ENCODE assay signal across 9 cellular contexts in genomic region chr4:78059524-78059889, GRCh38. TPM values are rescaled to one million over a fixed set of nuclear protein-coding genes. Genes with fewer than 3 reads are reported as not detected.
DNase-seq lines count a peak whose midpoint lies in the region; ATAC-seq and TF ChIP-seq lines count a peak whose summit lies in the region.
"Had no signal": no experiment of that assay in that cellular context is flagged by ENCODE, and none has a peak within 500 bp of the region (broad histone marks: within the 10 kb centered on the region; RNA-seq: fewer than 3 reads in every experiment).

No MANE protein-coding gene starts in this region.

- H3K27ac ChIP-seq in CD8-positive, alpha-beta memory T cell (ENCODE audit: low read depth, low read length): no peak overlapping the region
- H3K27ac ChIP-seq in ovary: no peak overlapping the region

- intact Hi-C loops in Right ventricle myocardium superior (cut with DNase I) (no loop called here), ovary (cut with DNase I) (no loop called here)

- CTCF ChIA-PET in CD8-positive, alpha-beta memory T cell (lab: Charles Lee): interaction anchor here (1.1 to 1.8 kb wide), 5 partner anchors 10 to 70 kb away, joined by 4 to 6 read pairs (median 4); no protein-coding TSS in a partner anchor

- H3K27ac Mint-ChIP-seq in CD8-positive, alpha-beta memory T cell: peak overlapping the region in 1 of 8 donors; percentile 49
- no peak overlapping the region for H3K27ac Mint-ChIP-seq in activated naive CD8-positive, alpha-beta T cell treated with anti-CD3 and anti-CD28 coated beads, Interleukin-2, amount 10 ng/mL, durations not matched to agents 7 days and 5 days

- ATAC-seq in activated naive CD8-positive, alpha-beta T cell treated with anti-CD3 and anti-CD28 coated beads, Interleukin-2, amount 10 ng/mL, durations not matched to agents 7 days and 5 days (ENCODE audit: low read depth): peak; percentile 24
- peak; percentile 45 for ATAC-seq in Right ventricle myocardium superior (ENCODE audit: poor library complexity)
- ATAC-seq in HG02571 (IDR thresholded peaks at IDR 0.05; ENCODE audit: unreplicated experiment): no peak
- no peak for ATAC-seq in GM21381 (IDR thresholded peaks at IDR 0.05; ENCODE audit: unreplicated experiment)

- H3K36me3 ChIP-seq in CD8-positive, alpha-beta memory T cell (ENCODE audit: insufficient read depth, low read length): no peaks in the 10 kb centered on the region
- no peaks in the 10 kb centered on the region for H3K36me3 ChIP-seq in ovary

- peaks cover 34% of the 10 kb centered on the region for H3K27me3 ChIP-seq in CD8-positive, alpha-beta memory T cell (ENCODE audit: insufficient read depth, low read length, poor library complexity, severe bottlenecking)
- no peaks in the 10 kb centered on the region for H3K27me3 ChIP-seq in ovary

- no peaks in the 10 kb centered on the region for H3K36me3 Mint-ChIP-seq in CD8-positive, alpha-beta memory T cell
- H3K36me3 Mint-ChIP-seq in activated naive CD8-positive, alpha-beta T cell treated with anti-CD3 and anti-CD28 coated beads, Interleukin-2, amount 10 ng/mL, durations not matched to agents 7 days and 5 days: no peaks in the 10 kb centered on the region

- TF ChIP-seq POLR2A in ovary (IDR thresholded peaks at IDR 0.05): no peak

- 5 to 18% (median 6%) methylated on average over 7 of the region's 7 CpGs for WGBS in ovary, 3 donors

- TF ChIP-seq CTCF in HFF-Myc (IDR thresholded peaks at IDR 0.05; ENCODE audit: low read depth, low read length, missing control alignments): peak; percentile 79
- TF ChIP-seq CTCF in ovary (IDR thresholded peaks at IDR 0.05): no peak

- no peak overlapping the region for H3K4me3 ChIP-seq in CD8-positive, alpha-beta memory T cell (ENCODE audit: low read length)
- H3K4me3 ChIP-seq in HFF-Myc (replicated peaks; ENCODE audit: low read depth, low read length) (peak overlapping the region; percentile 80), ovary (peak overlapping the region; percentile 42)

- H3K9me3 ChIP-seq in CD8-positive, alpha-beta memory T cell (ENCODE audit: low read length): no peaks in the 10 kb centered on the region
- H3K9me3 ChIP-seq in ovary: no peaks in the 10 kb centered on the region

- peaks cover 20% of the 10 kb centered on the region for H3K4me1 ChIP-seq in CD8-positive, alpha-beta memory T cell (ENCODE audit: insufficient read depth, low read length)
- peaks cover 9% of the 10 kb centered on the region for H3K4me1 ChIP-seq in ovary (ENCODE audit: insufficient read depth)

- H3K4me3 Mint-ChIP-seq in CD8-positive, alpha-beta memory T cell: peak overlapping the region; percentile 54 to 87 (median 74)
- peak overlapping the region; percentile 69 for H3K4me3 Mint-ChIP-seq in activated naive CD8-positive, alpha-beta T cell treated with anti-CD3 and anti-CD28 coated beads, Interleukin-2, amount 10 ng/mL, durations not matched to agents 7 days and 5 days

- TF ChIP-seq EP300 in ovary (IDR thresholded peaks at IDR 0.05): no peak

- POLR2A ChIA-PET in CD8-positive, alpha-beta memory T cell (lab: Charles Lee): no interaction called here
- POLR2A ChIA-PET in activated naive CD8-positive, alpha-beta T cell treated with anti-CD3 and anti-CD28 coated beads, Interleukin-2, amount 10 ng/mL, durations not matched to agents 7 days and 5 days (lab: Charles Lee): interaction anchor here (0.6 to 1.0 kb wide), 3 partner anchors 197 to 594 kb away, joined by 3 read pairs; partner anchors contain the start of gene MRPL1

- H3K9me3 Mint-ChIP-seq in CD8-positive, alpha-beta memory T cell: no peaks in the 10 kb centered on the region
- no peaks in the 10 kb centered on the region for H3K9me3 Mint-ChIP-seq in activated naive CD8-positive, alpha-beta T cell treated with anti-CD3 and anti-CD28 coated beads, Interleukin-2, amount 10 ng/mL, durations not matched to agents 7 days and 5 days

- peaks cover 27 to 35% (median 34%) of the 10 kb centered on the region in 3 donors for H3K4me1 Mint-ChIP-seq in CD8-positive, alpha-beta memory T cell
- peaks cover 22% of the 10 kb centered on the region for H3K4me1 Mint-ChIP-seq in activated naive CD8-positive, alpha-beta T cell treated with anti-CD3 and anti-CD28 coated beads, Interleukin-2, amount 10 ng/mL, durations not matched to agents 7 days and 5 days

- DNase-seq in CD8-positive, alpha-beta memory T cell: no peak
- peak; percentile 90 for DNase-seq in HFF-Myc (ENCODE audit: extremely low read depth, low read depth)
- DNase-seq in NCI-H510A (lab: John Stamatoyannopoulos, UW): peak; percentile 75
- peak; percentile 42 for DNase-seq in activated naive CD8-positive, alpha-beta T cell treated with anti-CD3 and anti-CD28 coated beads, Interleukin-2, amount 10 ng/mL, durations not matched to agents 7 days and 5 days
- DNase-seq in Right ventricle myocardium superior: peak; percentile 41
- peak in 2 of 5 donors; percentile 13 to 45 for DNase-seq in ovary

- H3K27me3 Mint-ChIP-seq in CD8-positive, alpha-beta memory T cell: peaks cover 41 to 77% of the 10 kb centered on the region in 2 donors
- H3K27me3 Mint-ChIP-seq in activated naive CD8-positive, alpha-beta T cell treated with anti-CD3 and anti-CD28 coated beads, Interleukin-2, amount 10 ng/mL, durations not matched to agents 7 days and 5 days: peaks cover 56% of the 10 kb centered on the region

RNA-seq across cellular contexts. Expression of gene FRAS1, which starts 2.4 kb away (rescaled TPM):
- total RNA-seq in CD8-positive, alpha-beta memory T cell: not detected
- polyA plus RNA-seq in CD8-positive, alpha-beta memory T cell: not detected
- under 1 TPM; 0.23 to 0.53 TPM for total RNA-seq in activated naive CD8-positive, alpha-beta T cell treated with anti-CD3 and anti-CD28 coated beads, Interleukin-2, amount 10 ng/mL, durations not matched to agents 7 days and 5 days
- 2.5 TPM for total RNA-seq in Right ventricle myocardium superior
- 1 to 10 TPM in 4 of 7 donors, under 1 TPM in 3; 0.63 to 5.3 (median 1.6) TPM for total RNA-seq in ovary
- polyA plus RNA-seq in ovary: 1 to 10 TPM in 1 of 2 donors, under 1 TPM in 1; 0.16 to 1.4 TPM
- total RNA-seq: T-helper 1 cell treated with Interleukin-12 subunit alpha and Interleukin-12 subunit beta and Interleukin-4 antibody, amounts not matched to agents 30 ng/mL and 1 ng/mL, for 36 hours had no signal

Comparison
In these comparisons a context has a peak if more than half of its experiments do, and no peak if none do; other contexts are left out.
1. DNase-seq: peak in HFF-Myc (single experiment), NCI-H510A (single experiment), activated naive CD8-positive, alpha-beta T cell treated with anti-CD3 and anti-CD28 coated beads, Interleukin-2, amount 10 ng/mL, durations not matched to agents 7 days and 5 days (single experiment) and Right ventricle myocardium superior (single experiment); none in CD8-positive, alpha-beta memory T cell (0 of 5).
2. ATAC-seq: peak in activated naive CD8-positive, alpha-beta T cell treated with anti-CD3 and anti-CD28 coated beads, Interleukin-2, amount 10 ng/mL, durations not matched to agents 7 days and 5 days (single experiment) and Right ventricle myocardium superior (single experiment); none in HG02571 (single experiment) and GM21381 (single experiment).